Comparison of ENCODE assay signal across 22 cellular contexts in the genomic region with DNA sequence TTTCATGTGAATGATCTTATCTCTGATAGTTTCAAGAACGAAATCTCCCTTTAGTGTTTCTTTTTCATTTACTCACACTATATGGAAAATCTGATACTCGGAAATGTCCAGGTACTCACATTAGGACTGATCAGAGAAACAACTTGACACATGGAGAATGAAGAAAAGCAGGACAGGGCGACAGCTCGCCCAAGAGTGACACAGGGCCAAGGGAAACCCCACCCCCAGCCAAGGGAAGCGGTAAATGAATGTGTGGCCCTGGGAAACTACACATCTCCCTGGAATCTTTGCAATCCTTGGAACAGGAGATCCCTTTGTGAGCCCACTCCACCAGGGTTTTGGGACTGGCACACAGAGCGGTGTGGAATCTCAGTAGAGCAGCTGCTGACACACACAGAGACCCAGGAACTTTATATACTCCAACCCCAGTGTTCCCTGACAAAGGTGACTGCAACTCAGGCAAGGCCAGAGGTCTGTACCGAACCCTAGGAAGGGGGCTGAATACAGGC.
"Had no signal": no experiment of that assay in that cellular context is flagged by ENCODE, and none has a peak within 500 bp of the region (broad histone marks: within the 10 kb centered on the region; RNA-seq: fewer than 3 reads in every experiment).

No MANE protein-coding gene starts in this region.

- H3K27ac Mint-ChIP-seq: activated CD4-positive, alpha-beta memory T cell treated with anti-CD3 and anti-CD28 coated beads, Interleukin-2, amount 10 ng/mL, durations not matched to agents 7 days and 5 days; activated CD4-positive, alpha-beta T cell treated with anti-CD3 and anti-CD28 coated beads for 36 hours; activated naive CD4-positive, alpha-beta T cell treated with anti-CD3 and anti-CD28 coated beads, Interleukin-2, amount 10 ng/mL, durations not matched to agents 7 days and 5 days; activated naive CD8-positive, alpha-beta T cell treated with anti-CD3 and anti-CD28 coated beads for 36 hours; activated T-cell treated with anti-CD3 and anti-CD28 coated beads, Interleukin-2, amount 50 U/mL, for 72 hours; activated T-helper 2 cell treated with anti-CD3 and anti-CD28 coated beads, Interferon-gamma antibody, Interleukin-2, Interleukin-4, amounts not matched to agents 10 μg/mL and 5 μg/mL and 100 μg/mL, durations not matched to agents 14 hours and 24 hours and 36 hours; T-cell had no signal

- H3K4me3 Mint-ChIP-seq: activated CD4-positive, alpha-beta memory T cell treated with anti-CD3 and anti-CD28 coated beads, Interleukin-2, amount 10 ng/mL, durations not matched to agents 7 days and 5 days; activated CD4-positive, alpha-beta T cell treated with anti-CD3 and anti-CD28 coated beads for 36 hours; activated naive CD4-positive, alpha-beta T cell treated with anti-CD3 and anti-CD28 coated beads, Interleukin-2, amount 10 ng/mL, durations not matched to agents 7 days and 5 days; activated naive CD8-positive, alpha-beta T cell treated with anti-CD3 and anti-CD28 coated beads for 36 hours; activated T-cell treated with anti-CD3 and anti-CD28 coated beads, Interleukin-2, amount 50 U/mL, for 72 hours; T-cell had no signal

- H3K27me3 Mint-ChIP-seq: activated CD4-positive, alpha-beta memory T cell treated with anti-CD3 and anti-CD28 coated beads, Interleukin-2, amount 10 ng/mL, durations not matched to agents 7 days and 5 days; activated CD4-positive, alpha-beta T cell treated with anti-CD3 and anti-CD28 coated beads for 36 hours; activated naive CD4-positive, alpha-beta T cell treated with anti-CD3 and anti-CD28 coated beads, Interleukin-2, amount 10 ng/mL, durations not matched to agents 7 days and 5 days; activated naive CD8-positive, alpha-beta T cell treated with anti-CD3 and anti-CD28 coated beads for 36 hours; T-cell had no signal

- H3K36me3 ChIP-seq: WERI-Rb-1 had no signal

- H3K4me1 Mint-ChIP-seq: activated CD4-positive, alpha-beta memory T cell treated with anti-CD3 and anti-CD28 coated beads, Interleukin-2, amount 10 ng/mL, durations not matched to agents 7 days and 5 days; activated CD4-positive, alpha-beta T cell treated with anti-CD3 and anti-CD28 coated beads for 36 hours; activated naive CD4-positive, alpha-beta T cell treated with anti-CD3 and anti-CD28 coated beads, Interleukin-2, amount 10 ng/mL, durations not matched to agents 7 days and 5 days; activated naive CD8-positive, alpha-beta T cell treated with anti-CD3 and anti-CD28 coated beads for 36 hours; T-cell had no signal

- H3K4me3 ChIP-seq: SK-N-MC had no signal

- H3K36me3 Mint-ChIP-seq: activated naive CD4-positive, alpha-beta T cell treated with anti-CD3 and anti-CD28 coated beads, Interleukin-2, amount 10 ng/mL, durations not matched to agents 7 days and 5 days; T-cell had no signal

- H3K27ac ChIP-seq: SK-N-MC, WERI-Rb-1 had no signal

- DNase-seq: activated CD4-positive, alpha-beta memory T cell treated with anti-CD3 and anti-CD28 coated beads, Interleukin-2, amount 10 ng/mL, durations not matched to agents 7 days and 5 days; activated CD4-positive, alpha-beta T cell treated with anti-CD3 and anti-CD28 coated beads for 36 hours; activated CD4-positive, alpha-beta T cell treated with anti-CD3 and anti-CD28 coated beads, Interleukin-2, amount 50 U/mL, for 1 hour; activated CD8-positive, alpha-beta memory T cell treated with anti-CD3 and anti-CD28 coated beads, Interleukin-2, amount 50 U/mL, for 4 hours; activated gamma-delta T cell treated with Interleukin-2 at 50 U/mL for 16 hours; activated naive CD4-positive, alpha-beta T cell treated with anti-CD3 and anti-CD28 coated beads, Interleukin-2, amount 10 ng/mL, durations not matched to agents 7 days and 5 days; activated naive CD8-positive, alpha-beta T cell treated with anti-CD3 and anti-CD28 coated beads for 36 hours; activated T-cell treated with anti-CD3 and anti-CD28 coated beads, Interleukin-2, amount 50 U/mL, for 72 hours; caudate nucleus; KG1; NCI-H1092; NCI-H1417 treated with DMSO at 0.1 percent for 48 hours; NCI-H1694; NCI-H2029; NCI-H510A treated with DMSO at 0.1 percent for 48 hours; NCI-H69; PC-3; SHP77 treated with DMSO at 0.1 percent for 48 hours; T-cell; WERI-Rb-1 had no signal
